15 cellular contexts compared by ENCODE assay signal in the genomic region with DNA sequence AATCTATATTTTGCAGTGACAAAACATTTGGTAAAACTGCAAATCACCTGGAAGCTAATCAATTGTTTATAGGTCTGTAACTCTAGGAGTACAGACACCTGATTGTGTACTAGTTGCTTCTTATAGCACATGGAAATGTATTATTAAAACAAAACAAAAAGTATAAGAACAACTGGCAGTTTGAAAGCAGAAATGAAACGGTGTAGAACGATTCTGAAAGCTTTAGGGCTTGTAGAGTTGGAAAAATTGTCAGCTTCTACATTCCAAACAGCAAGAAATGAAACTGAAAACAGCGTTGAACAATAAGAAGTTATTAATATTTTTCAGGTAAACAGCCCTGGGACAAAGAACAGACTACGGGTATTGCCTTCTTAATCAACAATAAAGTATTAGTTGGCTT.
"Had no signal": no experiment of that assay in that cellular context is flagged by ENCODE, and none has a peak within 500 bp of the region (broad histone marks: within the 10 kb centered on the region; RNA-seq: fewer than 3 reads in every experiment).

No MANE protein-coding gene starts in this region.

- H3K36me3 ChIP-seq: heart left ventricle, neutrophil, stomach had no signal

- H3K27ac ChIP-seq: coronary artery, foreskin keratinocyte, heart left ventricle, neutrophil, stomach had no signal

- H3K4me3 ChIP-seq: coronary artery, heart left ventricle, stomach had no signal

- H3K4me1 ChIP-seq: foreskin keratinocyte, heart left ventricle, stomach had no signal

- ATAC-seq: activated CD4-positive, CD25-positive, alpha-beta regulatory T cell treated with anti-CD3 and anti-CD28 coated beads, Interleukin-2, amount 50 U/mL, for 24 hours; foreskin keratinocyte; heart left ventricle; left colon; naive thymus-derived CD4-positive, alpha-beta T cell had no signal

- H3K27me3 ChIP-seq: foreskin keratinocyte, heart left ventricle, neutrophil, stomach had no signal

- H3K27ac Mint-ChIP-seq: activated naive CD4-positive, alpha-beta T cell treated with anti-CD3 and anti-CD28 coated beads, Interleukin-2, amount 50 U/mL, for 24 hours; naive thymus-derived CD4-positive, alpha-beta T cell had no signal

- H3K36me3 Mint-ChIP-seq: activated naive CD4-positive, alpha-beta T cell treated with anti-CD3 and anti-CD28 coated beads, Interleukin-2, amount 50 U/mL, for 24 hours; naive thymus-derived CD4-positive, alpha-beta T cell had no signal

- DNase-seq: activated CD4-positive, alpha-beta T cell treated with anti-CD3 and anti-CD28 coated beads, Interleukin-2, amount 50 U/mL, for 4 hours; activated T-cell treated with anti-CD3 and anti-CD28 coated beads, Interleukin-2, amount 50 U/mL, for 1 hour; central memory CD4-positive, alpha-beta T cell; effector CD4-positive, alpha-beta T cell; foreskin keratinocyte; heart left ventricle; left colon; naive thymus-derived CD4-positive, alpha-beta T cell; stimulated activated CD4-positive, alpha-beta T cell treated with anti-CD3 and anti-CD28 coated beads, Interleukin-15, amount 100 ng/mL, for 24 hours; stimulated activated CD4-positive, alpha-beta T cell treated with anti-CD3 and anti-CD28 coated beads, Interleukin-4, amount 100 ng/mL, for 4 hours; stomach had no signal

- H3K4me1 Mint-ChIP-seq: activated naive CD4-positive, alpha-beta T cell treated with anti-CD3 and anti-CD28 coated beads, Interleukin-2, amount 50 U/mL, for 24 hours; naive thymus-derived CD4-positive, alpha-beta T cell had no signal

- H3K4me3 Mint-ChIP-seq: activated naive CD4-positive, alpha-beta T cell treated with anti-CD3 and anti-CD28 coated beads, Interleukin-2, amount 50 U/mL, for 24 hours; naive thymus-derived CD4-positive, alpha-beta T cell had no signal

- H3K9me3 Mint-ChIP-seq: activated naive CD4-positive, alpha-beta T cell treated with anti-CD3 and anti-CD28 coated beads, Interleukin-2, amount 50 U/mL, for 24 hours had no signal

- H3K9me3 ChIP-seq: heart left ventricle, neutrophil, stomach had no signal
